ENCODE assay signal across 16 cellular contexts in the genomic region with DNA sequence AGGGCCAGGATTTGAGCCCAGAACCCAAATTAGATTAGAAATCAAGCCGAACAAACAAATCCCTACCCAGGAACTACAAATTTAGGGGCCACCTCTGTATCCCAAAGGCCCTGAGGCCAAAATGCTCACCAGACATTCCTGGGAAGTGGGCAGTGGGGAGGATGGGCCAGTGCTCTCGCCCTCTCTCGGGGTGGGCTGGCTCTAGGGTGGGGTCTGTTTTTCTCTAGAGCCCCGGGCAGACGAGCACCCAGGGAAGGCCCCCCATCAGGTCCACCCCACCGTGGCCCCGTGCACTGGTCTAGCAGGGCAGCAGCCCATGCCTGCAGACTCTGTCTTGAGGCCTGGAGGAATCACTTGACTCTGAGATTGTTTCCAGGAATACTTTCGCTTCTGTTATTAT.
"Had no signal": no experiment of that assay in that cellular context is flagged by ENCODE, and none has a peak within 500 bp of the region (broad histone marks: within the 10 kb centered on the region; RNA-seq: fewer than 3 reads in every experiment).

No MANE protein-coding gene starts in this region.

- H3K9ac ChIP-seq: parathyroid adenoma had no signal

- H3K27me3 ChIP-seq: neutrophil, ovary, right lobe of liver, thyroid gland, tibial nerve, upper lobe of left lung had no signal

- H3K9me3 ChIP-seq: neutrophil, ovary, psoas muscle, right lobe of liver, sigmoid colon, stomach, thoracic aorta, thyroid gland, tibial nerve, upper lobe of left lung had no signal

- H3K4me3 ChIP-seq: ovary, psoas muscle, right lobe of liver, sigmoid colon, stomach, thoracic aorta, thyroid gland, tibial nerve, upper lobe of left lung had no signal

- DNase-seq: ovary; psoas muscle; right lobe of liver; sigmoid colon; small intestine; stimulated activated naive B cell treated with anti-CD40 and anti-IgM and Interleukin-4, amounts not matched to agents 10 μg/mL and 1 μg/mL and 100 μg/mL, for 72 hours; stimulated activated naive CD4-positive, alpha-beta T cell treated with Interleukin-2 at 50 U/mL for 16 hours; stomach; upper lobe of left lung had no signal

- H3K4me1 ChIP-seq: parathyroid adenoma, psoas muscle, right lobe of liver, sigmoid colon, stomach, thyroid gland, tibial nerve, upper lobe of left lung had no signal

- H3K27ac ChIP-seq: neutrophil, ovary, parathyroid adenoma, psoas muscle, right lobe of liver, sigmoid colon, stomach, thoracic aorta, thyroid gland, tibial nerve, upper lobe of left lung had no signal

- ATAC-seq: naive thymus-derived CD8-positive, alpha-beta T cell; natural killer cell treated with Interleukin-12 subunit alpha and Interleukin-12 subunit beta and Interleukin-15 and Interleukin-18, amount 100 ng/mL, for 72 hours; psoas muscle had no signal

- H3K36me3 ChIP-seq: neutrophil, ovary, right lobe of liver, sigmoid colon, stomach, thoracic aorta, thyroid gland, tibial nerve, upper lobe of left lung had no signal
